Comparison of ENCODE assay signal across 27 cellular contexts in the genomic region with DNA sequence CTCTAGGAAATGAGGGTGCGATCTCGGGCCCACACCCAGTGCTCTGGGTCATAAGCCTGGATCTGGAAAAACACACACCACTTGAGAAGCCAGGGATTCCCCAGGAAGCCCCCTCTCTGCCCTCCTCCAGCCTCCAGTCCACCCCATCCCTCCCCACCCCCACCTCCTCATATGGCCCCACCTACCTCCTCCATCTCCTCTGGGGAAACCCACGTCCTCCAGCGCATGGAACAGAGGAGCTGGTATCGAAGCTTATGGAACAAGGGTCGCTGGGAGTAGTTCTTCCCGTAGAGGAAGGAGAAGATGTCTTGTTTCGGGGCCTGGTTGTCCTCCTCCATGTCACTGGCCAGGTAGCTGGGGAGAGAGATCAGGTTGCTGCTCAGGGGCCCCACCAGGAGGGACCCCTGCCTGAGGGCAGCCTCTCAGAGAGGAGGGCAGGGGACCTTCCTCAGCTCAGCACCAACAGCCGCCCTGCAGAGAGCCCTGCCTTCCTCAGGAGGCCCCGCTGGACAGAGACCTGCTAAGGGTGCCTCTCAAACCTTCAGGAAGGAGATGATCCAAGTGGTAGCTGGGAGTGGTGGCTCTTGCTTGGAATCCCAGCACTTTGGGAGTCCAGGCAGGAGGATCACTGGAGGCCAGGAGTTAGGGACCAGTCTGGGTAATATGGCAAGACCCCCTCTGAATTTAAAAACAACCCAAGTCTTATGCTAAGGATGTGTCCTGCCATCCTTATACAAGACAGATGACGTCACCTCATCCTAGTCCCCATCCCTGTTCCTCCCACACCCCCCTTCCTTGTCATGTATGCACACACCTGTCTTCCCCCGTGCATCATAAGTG. TPM values are rescaled to one million over a fixed set of nuclear protein-coding genes. Genes with fewer than 3 reads are reported as not detected.
"Had no signal": no experiment of that assay in that cellular context is flagged by ENCODE, and none has a peak within 500 bp of the region (broad histone marks: within the 10 kb centered on the region; RNA-seq: fewer than 3 reads in every experiment).

No MANE protein-coding gene starts in this region.

- H3K27ac ChIP-seq: heart left ventricle, neutrophil, sigmoid colon, skin epidermis, stomach, thoracic aorta, transverse colon had no signal

- H3K9me3 Mint-ChIP-seq: naive thymus-derived CD4-positive, alpha-beta T cell had no signal

- H3K4me3 Mint-ChIP-seq: naive thymus-derived CD4-positive, alpha-beta T cell; nephron progenitor cell had no signal

- H3K36me3 ChIP-seq: heart left ventricle, neutrophil, sigmoid colon, stomach, thoracic aorta, transverse colon had no signal

- ATAC-seq: heart left ventricle; naive thymus-derived CD4-positive, alpha-beta T cell had no signal

- FAIRE-seq: colon, frontal cortex had no signal

- H3K9me3 ChIP-seq: heart left ventricle, neutrophil, sigmoid colon, stomach, thoracic aorta, transverse colon had no signal

- H3K27ac Mint-ChIP-seq: nephron progenitor cell had no signal

- DNase-seq: heart left ventricle; hippocampal formation; naive thymus-derived CD4-positive, alpha-beta T cell; nephron progenitor cell; sigmoid colon; stimulated activated CD4-positive, alpha-beta T cell treated with anti-CD3 and anti-CD28 coated beads, Interleukin-2, amount 100 ng/mL, for 24 hours; stimulated activated CD4-positive, alpha-beta T cell treated with anti-CD3 and anti-CD28 coated beads, Interleukin-4, amount 100 ng/mL, for 4 hours; stomach; substantia nigra; transverse colon had no signal

- H3K4me1 ChIP-seq: heart left ventricle, sigmoid colon, stomach, transverse colon had no signal

- H3K4me3 ChIP-seq: heart left ventricle, sigmoid colon, skin epidermis, stomach, thoracic aorta, transverse colon had no signal

- H3K27me3 ChIP-seq: heart left ventricle, neutrophil had no signal

RNA-seq across cellular contexts. Expression of a gene that starts 5.0 kb away (rescaled TPM):
- total RNA-seq: dermis blood vessel endothelial cell, fibroblast of lung, frontal cortex, glomerular endothelial cell, heart left ventricle, left lobe of liver, lower leg skin, mammary epithelial cell, mesenteric fat pad, mononuclear cell, osteoblast, pulmonary artery endothelial cell, sigmoid colon, stomach, thoracic aorta, transverse colon, ureter had no signal
- polyA plus RNA-seq: esophagus; fibroblast of lung; heart left ventricle; mammary epithelial cell; naive thymus-derived CD4-positive, alpha-beta T cell; sigmoid colon; stomach had no signal

RNA-seq across cellular contexts. Expression of a gene that starts 8.7 kb away (rescaled TPM):
- total RNA-seq: dermis blood vessel endothelial cell, fibroblast of lung, glomerular endothelial cell, left lobe of liver, lower leg skin, mammary epithelial cell, mesenteric fat pad, mononuclear cell, pulmonary artery endothelial cell, sigmoid colon, stomach, thoracic aorta, transverse colon, ureter had no signal
- polyA plus RNA-seq: esophagus; fibroblast of lung; heart left ventricle; mammary epithelial cell; naive thymus-derived CD4-positive, alpha-beta T cell; stomach had no signal

RNA-seq across cellular contexts. Expression of a gene that starts 45.8 kb away (rescaled TPM):
- total RNA-seq: dermis blood vessel endothelial cell, fibroblast of lung, frontal cortex, left lobe of liver, mammary epithelial cell, mesenteric fat pad, osteoblast, pulmonary artery endothelial cell, sigmoid colon had no signal
- polyA plus RNA-seq: fibroblast of lung; naive thymus-derived CD4-positive, alpha-beta T cell had no signal
